In the genomic region with DNA sequence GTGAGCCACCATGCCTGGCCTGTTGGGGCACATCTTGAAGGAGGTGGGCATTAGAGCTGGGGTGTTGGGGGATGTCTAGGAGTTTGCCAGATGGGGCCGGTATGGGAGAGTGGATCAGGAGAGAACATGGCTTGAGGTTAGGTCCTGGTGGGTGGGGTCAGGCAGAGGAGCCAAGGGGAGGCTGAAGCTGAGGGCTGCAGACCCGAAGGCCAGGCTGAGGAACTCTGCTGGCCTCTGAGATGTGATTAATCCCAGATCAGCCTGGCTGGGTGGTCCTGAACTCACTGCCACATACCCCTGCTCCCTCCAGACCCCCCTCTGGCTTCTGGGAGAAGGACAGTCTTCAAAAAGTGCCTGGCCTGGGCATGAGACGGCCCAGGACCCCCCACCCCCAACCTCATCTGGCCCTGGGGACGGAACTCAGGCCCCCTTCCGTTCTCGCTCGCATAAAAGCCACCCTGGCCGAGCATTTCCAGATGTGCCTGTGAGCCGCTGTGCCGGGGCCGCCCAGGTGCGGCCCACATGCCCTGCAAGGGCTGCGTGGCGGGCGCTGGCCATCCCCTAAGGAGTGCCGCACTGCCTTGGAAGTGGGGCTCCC, we compare ENCODE assay signal across 11 cellular contexts. TPM values are rescaled to one million over a fixed set of nuclear protein-coding genes. Genes with fewer than 3 reads are reported as not detected.
DNase-seq lines count a peak whose midpoint lies in the region; ATAC-seq and TF ChIP-seq lines count a peak whose summit lies in the region.
"Had no signal": no experiment of that assay in that cellular context is flagged by ENCODE, and none has a peak within 500 bp of the region (broad histone marks: within the 10 kb centered on the region; RNA-seq: fewer than 3 reads in every experiment).

No MANE protein-coding gene starts in this region.

- H3K9me3 ChIP-seq in Peyer's patch = no peaks in the 10 kb centered on the region
- no peaks in the 10 kb centered on the region for H3K9me3 ChIP-seq in prostate gland

- H3K36me3 ChIP-seq in GM06990 (ENCODE audit: control insufficient read depth, insufficient read depth, low read length) (no peaks in the 10 kb centered on the region), Peyer's patch (no peaks in the 10 kb centered on the region), prostate gland (no peaks in the 10 kb centered on the region)

- intact Hi-C loops in prostate gland (cut with DNase I) = no loop called here

- TF ChIP-seq CTCF in GM06990 (IDR thresholded peaks at IDR 0.05; ENCODE audit: insufficient read depth, low read length, poor library complexity, severe bottlenecking) (no peak), Peyer's patch (IDR thresholded peaks at IDR 0.05) (no peak), epithelial cell of esophagus (IDR thresholded peaks at IDR 0.05; ENCODE audit: insufficient read depth, low read depth, low read length, missing control alignments) (no peak), prostate gland (IDR thresholded peaks at IDR 0.05) (no peak)

- WGBS in prostate gland = 93% methylated on average over 16 of the region's 16 CpGs

- H3K4me1 ChIP-seq in Peyer's patch (peaks cover 3 to 42% (median 13%) of the 10 kb centered on the region in 4 donors), prostate gland (replicated peaks) (peaks cover 11% of the 10 kb centered on the region)

- H3K4me3 ChIP-seq in GM06990 (replicated peaks; ENCODE audit: low read depth, low read length) (peak overlapping the region; percentile 62), Peyer's patch (peak overlapping the region in 2 of 4 donors; percentile 84 to 86), epithelial cell of esophagus (ENCODE audit: low read length) (peak overlapping the region; percentile 44), prostate gland (peak overlapping the region in 1 of 2 donors; percentile 96)

- no peak for TF ChIP-seq POLR2A in Peyer's patch (IDR thresholded peaks at IDR 0.05)
- no peak for TF ChIP-seq POLR2A in prostate gland (IDR thresholded peaks at IDR 0.05)

- DNase-seq in GM06990 (ENCODE audit: extremely low read depth, insufficient read length) (no peak), Peyer's patch (no peak), epithelial cell of esophagus (ENCODE audit: low read depth) (no peak), prostate gland (ENCODE audit: low spot score) (no peak), kidney glomerular epithelial cell (lab: John Stamatoyannopoulos, UW) (no peak), DMS 273 (lab: John Stamatoyannopoulos, UW; ENCODE audit: unreplicated experiment) (no peak), GM03348 (ENCODE audit: low spot score) (no peak)
- DNase-seq: activated CD8-positive, alpha-beta memory T cell treated with anti-CD3 and anti-CD28 coated beads, Interleukin-2, amount 50 U/mL, for 4 hours had no signal

- H3K27ac ChIP-seq in Peyer's patch = peak overlapping the region in 3 of 4 donors; percentile 90 to 96 (median 92)
- H3K27ac ChIP-seq in prostate gland = peak overlapping the region; percentile 90 to 98

- no peak for ATAC-seq in HG02870 (IDR thresholded peaks at IDR 0.05; ENCODE audit: unreplicated experiment)

- H3K27me3 ChIP-seq in GM06990 (replicated peaks; ENCODE audit: control insufficient read depth, insufficient read depth, low read length) (no peaks in the 10 kb centered on the region), Peyer's patch (peaks cover 0 to 3% of the 10 kb centered on the region in 2 donors), prostate gland (replicated peaks; ENCODE audit: insufficient read depth) (no peaks in the 10 kb centered on the region)

RNA-seq across cellular contexts. Expression of a gene that starts 2.7 kb away (rescaled TPM):
- total RNA-seq in Peyer's patch (10 to 100 TPM; 13.8 to 94.9 (median 34.9) TPM), prostate gland (100 to 1,000 TPM in 1 of 2 donors, 10 to 100 TPM in 1; 69.3 to 241 TPM)

RNA-seq across cellular contexts. Expression of a gene that starts 15.9 kb away (rescaled TPM):
- total RNA-seq in Peyer's patch = 100 to 1,000 TPM in 3 of 4 donors, 10 to 100 TPM in 1; 83.3 to 119 (median 115) TPM
- 100 to 1,000 TPM in 1 of 2 donors, 10 to 100 TPM in 1; 70.7 to 109 TPM for total RNA-seq in prostate gland

RNA-seq across cellular contexts. Expression of a gene that starts 16.4 kb away (rescaled TPM):
- total RNA-seq in Peyer's patch (not detected), prostate gland (1 to 10 TPM in 1 of 2 donors, not detected in 1; 1.7 TPM)
- total RNA-seq: lung microvascular endothelial cell, subcutaneous adipose tissue had no signal

RNA-seq across cellular contexts. Expression of a gene that starts 29.8 kb away (rescaled TPM):
- 10 to 100 TPM in 3 of 4 donors, 1 to 10 TPM in 1; 7.5 to 33.8 (median 21.6) TPM for total RNA-seq in Peyer's patch
- 10 to 100 TPM; 40.9 to 58.7 TPM for total RNA-seq in prostate gland

RNA-seq across cellular contexts. Expression of a gene that starts 39.2 kb away (rescaled TPM):
- total RNA-seq in Peyer's patch = not detected
- total RNA-seq in prostate gland = 1 to 10 TPM in 1 of 2 donors, not detected in 1; 4.4 TPM
- total RNA-seq: lung microvascular endothelial cell had no signal
